Comparison of ENCODE assay signal across 1 cellular context in the genomic region with DNA sequence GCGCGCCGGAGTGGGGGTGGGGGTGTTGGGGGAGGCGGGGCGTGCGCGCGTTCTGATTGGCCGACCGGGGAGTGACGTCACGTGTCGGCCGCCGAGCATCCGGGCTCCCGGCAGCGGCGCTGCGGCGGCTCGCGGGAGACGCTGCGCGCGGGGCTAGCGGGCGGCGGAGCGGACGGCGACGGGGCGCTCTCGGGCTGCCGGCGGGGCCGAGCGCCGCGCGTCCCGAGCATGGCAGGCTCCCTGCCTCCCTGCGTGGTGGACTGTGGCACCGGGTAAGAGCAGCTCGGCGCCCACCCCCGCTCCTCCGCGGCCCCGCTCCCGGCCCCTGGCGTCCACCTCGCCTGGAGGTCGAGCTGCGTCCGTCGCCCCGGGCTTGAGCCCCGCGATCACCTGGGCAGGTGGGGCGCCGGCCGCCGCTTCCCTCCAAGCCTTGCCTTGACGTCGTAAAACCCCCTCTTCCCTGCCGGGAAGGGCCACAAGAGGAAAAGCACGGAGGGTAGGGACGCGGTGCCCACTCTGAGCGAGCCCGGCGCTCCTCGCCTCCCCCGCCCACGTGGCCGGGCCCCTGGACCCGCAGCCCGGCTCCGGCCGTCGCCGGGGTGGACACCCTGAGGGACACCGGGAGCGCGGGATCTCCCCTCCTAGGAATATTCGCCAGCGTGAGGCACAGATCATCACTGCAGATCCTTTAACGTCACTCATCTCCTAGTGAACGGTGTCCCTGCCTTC.
A peak's percentile ranks its signal among the peaks of the same experiment; 100 is the strongest.
TF ChIP-seq lines count a peak whose summit lies in the region.

A gene (plus strand): TSS at position 98 of the 729 bp plus-strand sequence. CDS start 131 bp downstream, at position 229.

TF ChIP-seq in HepG2, 621 proteins besides CTCF, POLR2A, EP300 and RAD21 (continued from another document):
- TF ChIP-seq, protein P1, sequence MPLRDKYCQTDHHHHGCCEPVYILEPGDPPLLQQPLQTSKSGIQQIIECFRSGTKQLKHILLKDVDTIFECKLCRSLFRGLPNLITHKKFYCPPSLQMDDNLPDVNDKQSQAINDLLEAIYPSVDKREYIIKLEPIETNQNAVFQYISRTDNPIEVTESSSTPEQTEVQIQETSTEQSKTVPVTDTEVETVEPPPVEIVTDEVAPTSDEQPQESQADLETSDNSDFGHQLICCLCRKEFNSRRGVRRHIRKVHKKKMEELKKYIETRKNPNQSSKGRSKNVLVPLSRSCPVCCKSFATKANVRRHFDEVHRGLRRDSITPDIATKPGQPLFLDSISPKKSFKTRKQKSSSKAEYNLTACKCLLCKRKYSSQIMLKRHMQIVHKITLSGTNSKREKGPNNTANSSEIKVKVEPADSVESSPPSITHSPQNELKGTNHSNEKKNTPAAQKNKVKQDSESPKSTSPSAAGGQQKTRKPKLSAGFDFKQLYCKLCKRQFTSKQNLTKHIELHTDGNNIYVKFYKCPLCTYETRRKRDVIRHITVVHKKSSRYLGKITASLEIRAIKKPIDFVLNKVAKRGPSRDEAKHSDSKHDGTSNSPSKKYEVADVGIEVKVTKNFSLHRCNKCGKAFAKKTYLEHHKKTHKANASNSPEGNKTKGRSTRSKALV (CRISPR knock-in tag; IDR thresholded peaks at IDR 0.05) = no peak
- peak; percentile 55; the same call in 1 of the 2 replicates for TF ChIP-seq ZNF333 (CRISPR knock-in tag; IDR thresholded peaks at IDR 0.05; ENCODE audit: borderline replicate concordance)
- TF ChIP-seq, protein P2, sequence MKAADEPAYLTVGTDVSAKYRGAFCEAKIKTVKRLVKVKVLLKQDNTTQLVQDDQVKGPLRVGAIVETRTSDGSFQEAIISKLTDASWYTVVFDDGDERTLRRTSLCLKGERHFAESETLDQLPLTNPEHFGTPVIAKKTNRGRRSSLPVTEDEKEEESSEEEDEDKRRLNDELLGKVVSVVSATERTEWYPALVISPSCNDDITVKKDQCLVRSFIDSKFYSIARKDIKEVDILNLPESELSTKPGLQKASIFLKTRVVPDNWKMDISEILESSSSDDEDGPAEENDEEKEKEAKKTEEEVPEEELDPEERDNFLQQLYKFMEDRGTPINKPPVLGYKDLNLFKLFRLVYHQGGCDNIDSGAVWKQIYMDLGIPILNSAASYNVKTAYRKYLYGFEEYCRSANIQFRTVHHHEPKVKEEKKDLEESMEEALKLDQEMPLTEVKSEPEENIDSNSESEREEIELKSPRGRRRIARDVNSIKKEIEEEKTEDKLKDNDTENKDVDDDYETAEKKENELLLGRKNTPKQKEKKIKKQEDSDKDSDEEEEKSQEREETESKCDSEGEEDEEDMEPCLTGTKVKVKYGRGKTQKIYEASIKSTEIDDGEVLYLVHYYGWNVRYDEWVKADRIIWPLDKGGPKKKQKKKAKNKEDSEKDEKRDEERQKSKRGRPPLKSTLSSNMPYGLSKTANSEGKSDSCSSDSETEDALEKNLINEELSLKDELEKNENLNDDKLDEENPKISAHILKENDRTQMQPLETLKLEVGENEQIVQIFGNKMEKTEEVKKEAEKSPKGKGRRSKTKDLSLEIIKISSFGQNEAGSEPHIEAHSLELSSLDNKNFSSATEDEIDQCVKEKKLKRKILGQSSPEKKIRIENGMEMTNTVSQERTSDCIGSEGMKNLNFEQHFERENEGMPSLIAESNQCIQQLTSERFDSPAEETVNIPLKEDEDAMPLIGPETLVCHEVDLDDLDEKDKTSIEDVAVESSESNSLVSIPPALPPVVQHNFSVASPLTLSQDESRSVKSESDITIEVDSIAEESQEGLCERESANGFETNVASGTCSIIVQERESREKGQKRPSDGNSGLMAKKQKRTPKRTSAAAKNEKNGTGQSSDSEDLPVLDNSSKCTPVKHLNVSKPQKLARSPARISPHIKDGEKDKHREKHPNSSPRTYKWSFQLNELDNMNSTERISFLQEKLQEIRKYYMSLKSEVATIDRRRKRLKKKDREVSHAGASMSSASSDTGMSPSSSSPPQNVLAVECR (CRISPR knock-in tag; IDR thresholded peaks at IDR 0.05; ENCODE audit: borderline replicate concordance) = peak; percentile 84
- no peak for TF ChIP-seq ZFP82 (CRISPR knock-in tag; IDR thresholded peaks at IDR 0.05; ENCODE audit: borderline replicate concordance)
- TF ChIP-seq, protein P3, sequence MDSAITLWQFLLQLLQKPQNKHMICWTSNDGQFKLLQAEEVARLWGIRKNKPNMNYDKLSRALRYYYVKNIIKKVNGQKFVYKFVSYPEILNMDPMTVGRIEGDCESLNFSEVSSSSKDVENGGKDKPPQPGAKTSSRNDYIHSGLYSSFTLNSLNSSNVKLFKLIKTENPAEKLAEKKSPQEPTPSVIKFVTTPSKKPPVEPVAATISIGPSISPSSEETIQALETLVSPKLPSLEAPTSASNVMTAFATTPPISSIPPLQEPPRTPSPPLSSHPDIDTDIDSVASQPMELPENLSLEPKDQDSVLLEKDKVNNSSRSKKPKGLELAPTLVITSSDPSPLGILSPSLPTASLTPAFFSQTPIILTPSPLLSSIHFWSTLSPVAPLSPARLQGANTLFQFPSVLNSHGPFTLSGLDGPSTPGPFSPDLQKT (CRISPR knock-in tag; IDR thresholded peaks at IDR 0.05; ENCODE audit: borderline replicate concordance) = no peak
- TF ChIP-seq ZNF746 (CRISPR knock-in tag; IDR thresholded peaks at IDR 0.05) = peak; percentile 58; the same call in 1 of the 2 replicates
- TF ChIP-seq ZNF552 (CRISPR knock-in tag; IDR thresholded peaks at IDR 0.05; ENCODE audit: borderline replicate concordance) = 0 out of 2 replicates have a peak, but pooled peaks have one; percentile 44
- TF ChIP-seq KDM3A (CRISPR knock-in tag; IDR thresholded peaks at IDR 0.05; ENCODE audit: low read depth) = peak; percentile 44; the same call in 1 of the 2 replicates
- TF ChIP-seq ERF (CRISPR knock-in tag; IDR thresholded peaks at IDR 0.05) = 0 out of 2 replicates have a peak, but pooled peaks have one; percentile 13
- no peak for TF ChIP-seq SSRP1 (CRISPR knock-in tag; IDR thresholded peaks at IDR 0.05)
- TF ChIP-seq, protein P4, sequence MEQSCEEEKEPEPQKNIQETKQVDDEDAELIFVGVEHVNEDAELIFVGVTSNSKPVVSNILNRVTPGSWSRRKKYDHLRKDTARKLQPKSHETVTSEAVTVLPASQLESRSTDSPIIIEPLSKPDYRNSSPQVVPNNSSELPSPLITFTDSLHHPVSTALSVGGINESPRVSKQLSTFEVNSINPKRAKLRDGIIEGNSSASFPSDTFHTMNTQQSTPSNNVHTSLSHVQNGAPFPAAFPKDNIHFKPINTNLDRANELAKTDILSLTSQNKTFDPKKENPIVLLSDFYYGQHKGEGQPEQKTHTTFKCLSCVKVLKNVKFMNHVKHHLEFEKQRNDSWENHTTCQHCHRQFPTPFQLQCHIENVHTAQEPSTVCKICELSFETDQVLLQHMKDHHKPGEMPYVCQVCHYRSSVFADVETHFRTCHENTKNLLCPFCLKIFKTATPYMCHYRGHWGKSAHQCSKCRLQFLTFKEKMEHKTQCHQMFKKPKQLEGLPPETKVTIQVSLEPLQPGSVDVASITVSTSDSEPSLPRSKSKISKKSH (CRISPR knock-in tag; IDR thresholded peaks at IDR 0.05; ENCODE audit: borderline replicate concordance) = no peak
- TF ChIP-seq ZC3H13 (CRISPR knock-in tag; IDR thresholded peaks at IDR 0.05) = peak; percentile 71; the same call in 1 of the 2 replicates
- no peak for TF ChIP-seq THYN1 (CRISPR knock-in tag; IDR thresholded peaks at IDR 0.05; ENCODE audit: borderline replicate concordance, low read depth)
- no peak for TF ChIP-seq ZSCAN22 (CRISPR knock-in tag; IDR thresholded peaks at IDR 0.05)
- TF ChIP-seq GZF1 (CRISPR knock-in tag; IDR thresholded peaks at IDR 0.05) = no peak
- no peak for TF ChIP-seq TEAD2 (CRISPR knock-in tag; IDR thresholded peaks at IDR 0.05)
- TF ChIP-seq RFX1 (IDR thresholded peaks at IDR 0.05) = no peak
- TF ChIP-seq ISL2 (CRISPR knock-in tag; IDR thresholded peaks at IDR 0.05) = no peak
- no peak; the same call in none of the 2 replicates for TF ChIP-seq SALL1 (CRISPR knock-in tag; IDR thresholded peaks at IDR 0.05)
- TF ChIP-seq, protein P5, sequence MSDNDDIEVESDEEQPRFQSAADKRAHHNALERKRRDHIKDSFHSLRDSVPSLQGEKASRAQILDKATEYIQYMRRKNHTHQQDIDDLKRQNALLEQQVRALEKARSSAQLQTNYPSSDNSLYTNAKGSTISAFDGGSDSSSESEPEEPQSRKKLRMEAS (IDR thresholded peaks at IDR 0.05) = peak; percentile 92
- TF ChIP-seq KLF6 (CRISPR knock-in tag; IDR thresholded peaks at IDR 0.05) = peak; percentile 53; the same call in 1 of the 2 replicates
TF ChIP-seq in HepG2: peak in this region for 123.
